In the genomic region with DNA sequence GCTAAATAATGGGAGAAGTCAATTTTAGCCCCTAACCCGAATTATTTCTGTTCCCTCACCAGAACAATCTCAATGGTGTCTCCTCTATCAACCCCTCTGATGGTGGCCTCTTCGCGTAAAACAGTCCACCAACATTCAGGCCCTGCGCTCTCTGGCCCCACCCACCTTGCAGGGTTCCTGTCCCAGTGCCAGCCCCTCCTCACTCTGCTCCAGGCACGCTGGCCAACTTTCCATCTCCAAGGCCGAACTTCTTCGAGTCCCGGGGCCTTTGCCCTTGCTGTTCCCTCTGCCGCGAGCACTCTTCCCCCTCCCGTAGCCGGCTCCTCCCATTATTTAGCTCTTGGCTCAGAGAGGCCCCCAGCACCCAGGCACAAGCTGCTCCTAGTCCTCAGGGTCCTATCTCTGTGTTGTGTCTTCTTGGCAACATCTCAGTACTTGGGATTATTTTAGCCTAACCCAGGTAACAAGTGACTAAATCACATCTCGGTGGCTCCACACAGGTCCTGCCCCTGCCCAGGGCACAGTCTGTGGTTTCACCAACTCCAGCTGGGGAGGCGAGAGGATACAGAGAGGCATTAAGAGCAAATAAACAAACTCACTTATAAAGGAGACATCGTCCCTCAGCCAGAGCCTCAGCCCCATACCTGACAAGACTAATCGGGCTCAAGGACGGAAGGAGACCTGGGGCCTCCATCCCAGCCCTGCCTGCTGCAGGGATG, we compare ENCODE assay signal across 14 cellular contexts. TPM values are rescaled to one million over a fixed set of nuclear protein-coding genes. Genes with fewer than 3 reads are reported as not detected.
A peak's percentile ranks its signal among the peaks of the same experiment; 100 is the strongest.
DNase-seq lines count a peak whose midpoint lies in the region; ATAC-seq, FAIRE-seq and TF ChIP-seq lines count a peak whose summit lies in the region.
"Had no signal": no experiment of that assay in that cellular context is flagged by ENCODE, and none has a peak within 500 bp of the region (broad histone marks: within the 10 kb centered on the region; RNA-seq: fewer than 3 reads in every experiment).

No MANE protein-coding gene starts in this region.

- FAIRE-seq in HepG2 (lab: Jason Lieb, UNC) = no peak

- H3K9me3 ChIP-seq in HepG2 (ENCODE audit: low read length) = no peaks in the 10 kb centered on the region
- H3K9me3 ChIP-seq in testis = no peaks in the 10 kb centered on the region
- H3K9me3 ChIP-seq: breast epithelium, esophagus squamous epithelium, SK-N-SH, tibial artery had no signal

- BruUV-seq in HepG2 (replicated peaks; lab: Mats Ljungman, UMichigan) = no TSS peak

- no peak overlapping the region for H3K4me3 Mint-ChIP-seq in IgD-negative memory B cell
- H3K4me3 Mint-ChIP-seq in stimulated activated memory B cell treated with anti-CD40 and anti-IgM and Interleukin-4, amounts not matched to agents 10 μg/mL and 1 μg/mL and 100 μg/mL, for 72 hours = no peak overlapping the region
- H3K4me3 Mint-ChIP-seq: CD4-positive, CD25-positive, alpha-beta regulatory T cell had no signal

- peaks cover 2% of the 10 kb centered on the region for H3K36me3 Mint-ChIP-seq in IgD-negative memory B cell
- no peaks in the 10 kb centered on the region for H3K36me3 Mint-ChIP-seq in stimulated activated memory B cell treated with anti-CD40 and anti-IgM and Interleukin-4, amounts not matched to agents 10 μg/mL and 1 μg/mL and 100 μg/mL, for 72 hours
- H3K36me3 Mint-ChIP-seq: activated naive CD4-positive, alpha-beta T cell treated with anti-CD3 and anti-CD28 coated beads, Interleukin-2, amount 50 U/mL, for 72 hours; CD4-positive, CD25-positive, alpha-beta regulatory T cell had no signal

- in situ Hi-C loops in HepG2 (cut with HindIII; ENCODE audit: extremely low pct_ligation_motif_present, low pct_unique_long_range_greater_than_20kb) = loop anchor here (5.0 to 10.0 kb wide), 2 partner anchors 190 to 372 kb away; no protein-coding TSS in a partner anchor

- no peak overlapping the region for H3K4me2 ChIP-seq in HepG2 (ENCODE audit: low read depth, low read length)
- H3K4me2 ChIP-seq: SK-N-SH had no signal

- no peaks in the 10 kb centered on the region for H3K9me3 Mint-ChIP-seq in IgD-negative memory B cell
- H3K9me3 Mint-ChIP-seq in stimulated activated memory B cell treated with anti-CD40 and anti-IgM and Interleukin-4, amounts not matched to agents 10 μg/mL and 1 μg/mL and 100 μg/mL, for 72 hours = no peaks in the 10 kb centered on the region
- H3K9me3 Mint-ChIP-seq: activated naive CD4-positive, alpha-beta T cell treated with anti-CD3 and anti-CD28 coated beads, Interleukin-2, amount 50 U/mL, for 72 hours had no signal

- H3K27ac ChIP-seq in caudate nucleus (ENCODE audit: low read depth, low read length) (peak overlapping the region; percentile 8), HepG2 (ENCODE audit: extremely low read length, insufficient read depth, low read length) (no peak overlapping the region), testis (peak overlapping the region; percentile 35 to 68)
- H3K27ac ChIP-seq: esophagus squamous epithelium, tibial artery had no signal

- TF ChIP-seq CTCF in HepG2 (CRISPR knock-in tag; IDR thresholded peaks at IDR 0.05) (no peak), testis (IDR thresholded peaks at IDR 0.05) (no peak)

- peak; percentile 6; the same call in 1 of the 3 replicates for ATAC-seq in HepG2
- no peak for ATAC-seq in GM19324 (IDR thresholded peaks at IDR 0.05; ENCODE audit: low FRiP score, unreplicated experiment)
- ATAC-seq in HG02759 (IDR thresholded peaks at IDR 0.05; ENCODE audit: unreplicated experiment) = no peak
- no peak for ATAC-seq in stimulated activated memory B cell treated with anti-CD40 and anti-IgM and Interleukin-4, amounts not matched to agents 10 μg/mL and 1 μg/mL and 100 μg/mL, for 72 hours

- intact Hi-C loops in HepG2 (cut with micrococcal nuclease; ENCODE audit: unreplicated experiment) = loop anchor here (1.0 to 2.0 kb wide), 3 partner anchors 97 to 369 kb away; no protein-coding TSS in a partner anchor
- intact Hi-C loops in testis (cut with DNase I; ENCODE audit: low total_unique reads) = loop anchor here (5.0 kb wide), 1 partner anchor 555 kb away; no protein-coding TSS in a partner anchor

- no peaks in the 10 kb centered on the region for H3K79me2 ChIP-seq in HepG2 (ENCODE audit: insufficient read depth, low read length)

- TF ChIP-seq RAD21 in HepG2 (CRISPR knock-in tag; IDR thresholded peaks at IDR 0.05) = no peak

- CTCF ChIA-PET in HepG2 (lab: Yijun Ruan, JAX; ENCODE audit: low intra/inter-chr PET ratio, low total read pairs) = interaction anchor here (1.1 to 1.8 kb wide), 3 partner anchors 137 to 558 kb away, joined by 3 to 9 read pairs (median 4); no protein-coding TSS in a partner anchor

- 83% methylated on average over 14 of the region's 17 CpGs for WGBS in HepG2 (ENCODE audit: low lambda C conversion rate)
- WGBS in testis, 2 donors = 5 to 17% methylated on average over 13 to 17 of the region's 17 CpGs

- H3K4me3 ChIP-seq in HepG2 (replicated peaks in 1 of 3; ENCODE audit: insufficient read depth in 1 of 3, low read depth in 2 of 3, low read length in 3 of 3) (no peak overlapping the region), testis (no peak overlapping the region)
- H3K4me3 ChIP-seq: breast epithelium, tibial artery had no signal

- H2AFZ ChIP-seq in HepG2 (ENCODE audit: low read length) = no peak overlapping the region

- H3K4me1 ChIP-seq in HepG2 (ENCODE audit: insufficient read depth, low read length) = peaks cover 17% of the 10 kb centered on the region
- peaks cover 35% of the 10 kb centered on the region for H3K4me1 ChIP-seq in testis
- H3K4me1 ChIP-seq: breast epithelium had no signal

- H3K27me3 Mint-ChIP-seq in IgD-negative memory B cell = peaks cover 4% of the 10 kb centered on the region
- peaks cover 11% of the 10 kb centered on the region for H3K27me3 Mint-ChIP-seq in stimulated activated memory B cell treated with anti-CD40 and anti-IgM and Interleukin-4, amounts not matched to agents 10 μg/mL and 1 μg/mL and 100 μg/mL, for 72 hours
- H3K27me3 Mint-ChIP-seq: CD4-positive, CD25-positive, alpha-beta regulatory T cell had no signal

- POLR2A ChIA-PET in HepG2 (lab: Yijun Ruan, JAX) = no interaction called here

- TF ChIP-seq POLR2A in HepG2 (IDR thresholded peaks at IDR 0.05; ENCODE audit: insufficient read depth in 1 of 2, low read depth in 2 of 2, low read length in 2 of 2) = no peak
- no peak for TF ChIP-seq POLR2A in testis (IDR thresholded peaks at IDR 0.05)

- peaks cover 14 to 31% (median 29%) of the 10 kb centered on the region in 3 donors for H3K4me1 Mint-ChIP-seq in IgD-negative memory B cell
- peaks cover 40% of the 10 kb centered on the region for H3K4me1 Mint-ChIP-seq in stimulated activated memory B cell treated with anti-CD40 and anti-IgM and Interleukin-4, amounts not matched to agents 10 μg/mL and 1 μg/mL and 100 μg/mL, for 72 hours

- H3K9ac ChIP-seq in HepG2 (ENCODE audit: insufficient read depth, low read depth, low read length) = no peak overlapping the region
- H3K9ac ChIP-seq: SK-N-SH had no signal

- no peaks in the 10 kb centered on the region for H3K27me3 ChIP-seq in HepG2 (ENCODE audit: control insufficient read depth in 1 of 2, insufficient read depth in 2 of 2, low read length in 2 of 2)
- no peaks in the 10 kb centered on the region for H3K27me3 ChIP-seq in testis
- H3K27me3 ChIP-seq: breast epithelium, tibial artery had no signal

- TF ChIP-seq EP300 in HepG2 (IDR thresholded peaks at IDR 0.05; ENCODE audit: low read depth in 2 of 2, low read length in 2 of 2) (no peak), HepG2 (CRISPR knock-in tag; IDR thresholded peaks at IDR 0.05; ENCODE audit: borderline replicate concordance) (no peak)

- DNase-seq in caudate nucleus (lab: John Stamatoyannopoulos, UW) = peak in 7 of 61 donors; percentile 10 to 36 (median 21)
- no peak for DNase-seq in HepG2 (ENCODE audit: low spot score)
- DNase-seq in testis = peak; percentile 93
- no peak for DNase-seq in superior temporal gyrus (ENCODE audit: extremely low spot score)
- DNase-seq: esophagus squamous epithelium had no signal

- H3K36me3 ChIP-seq in HepG2 (replicated peaks in 1 of 2; ENCODE audit: control insufficient read depth in 1 of 2, insufficient read depth in 2 of 2, low read length in 2 of 2) (peaks cover 0 to 11% of the 10 kb centered on the region in 2 experiments; a peak in 4 of 5 replicates), testis (ENCODE audit: low read depth, missing control alignments) (no peaks in the 10 kb centered on the region)
- H3K36me3 ChIP-seq: breast epithelium, esophagus squamous epithelium, tibial artery had no signal

- H3K27ac Mint-ChIP-seq in IgD-negative memory B cell = peak overlapping the region in 2 of 3 donors; percentile 67 to 80
- no peak overlapping the region for H3K27ac Mint-ChIP-seq in stimulated activated memory B cell treated with anti-CD40 and anti-IgM and Interleukin-4, amounts not matched to agents 10 μg/mL and 1 μg/mL and 100 μg/mL, for 72 hours
- H3K27ac Mint-ChIP-seq: CD4-positive, CD25-positive, alpha-beta regulatory T cell had no signal

- peaks cover 4% of the 10 kb centered on the region; the same call in 1 of the 2 replicates for H4K20me1 ChIP-seq in HepG2 (ENCODE audit: insufficient read depth, low read length)

RNA-seq across cellular contexts. Expression of gene IQSEC1, which starts 19.6 kb away (rescaled TPM):
- polyA plus RNA-seq in IgD-negative memory B cell = 52.5 TPM
- total RNA-seq in HepG2 (2016; rRNA removed; fragmentation: Illumina TruSeq; extraction: Trizol) = 17.4 and 24.2 TPM in 2 replicates
- total RNA-seq in HepG2 (2016; cell fraction: cytosol; rRNA removed; fragmentation: Illumina TruSeq; extraction: Trizol; ENCODE audit: low read depth) = 12.3 and 12.9 TPM in 2 replicates
- total RNA-seq in HepG2 (2016; cell fraction: insoluble cytoplasmic fraction; rRNA removed; fragmentation: Illumina TruSeq; extraction: Trizol) = 17.6 and 20.3 TPM in 2 replicates
- total RNA-seq in HepG2 (2016; cell fraction: membrane; rRNA removed; fragmentation: Illumina TruSeq; extraction: Trizol) = 25.6 and 28.9 TPM in 2 replicates
- total RNA-seq in HepG2 (2016; cell fraction: nucleus; rRNA removed; fragmentation: Illumina TruSeq; extraction: Trizol) = 26.8 and 29.4 TPM in 2 replicates
- 20.2 and 24.5 TPM in 2 replicates for polyA plus RNA-seq in HepG2 (2011; rRNA removed)
- 11.4 and 12.7 TPM in 2 replicates for polyA plus RNA-seq in HepG2 (2011; cell fraction: cytosol; rRNA removed)
- 77.1 and 100 TPM in 2 replicates for polyA plus RNA-seq in HepG2 (2011; cell fraction: nucleus; rRNA removed)
- 40.4 and 47.7 TPM in 2 replicates for polyA plus RNA-seq in HepG2 (2012)
- 3.1 and 3.4 TPM in 2 replicates for polyA plus RNA-seq in HepG2 (2016; cell fraction: cytosol; fragmentation: Illumina TruSeq; extraction: Trizol; ENCODE audit: low read depth)
- polyA plus RNA-seq in HepG2 (2016; cell fraction: insoluble cytoplasmic fraction; fragmentation: Illumina TruSeq; extraction: Trizol; ENCODE audit: low read depth) = 23.2 and 33.8 TPM in 2 replicates
- 13.5 and 17.5 TPM in 2 replicates for polyA plus RNA-seq in HepG2 (2016; cell fraction: membrane; fragmentation: Illumina TruSeq; extraction: Trizol; ENCODE audit: low read depth)
- 57.5 and 60.4 TPM in 2 replicates for polyA plus RNA-seq in HepG2 (2016; cell fraction: nucleus; fragmentation: Illumina TruSeq; extraction: Trizol; ENCODE audit: insufficient read depth, low read depth)
- 6.5 and 33.0 TPM in 2 replicates for polyA minus RNA-seq in HepG2 (2011; rRNA and poly(A)+ RNA removed; ENCODE audit: low replicate concordance)
- 25.6 and 30.7 TPM in 2 replicates for polyA minus RNA-seq in HepG2 (2011; cell fraction: cytosol; rRNA and poly(A)+ RNA removed)
- polyA minus RNA-seq in HepG2 (2011; cell fraction: nucleus; rRNA and poly(A)+ RNA removed) = 49.3 and 52.3 TPM in 2 replicates
- 10 to 100 TPM; 74.3 to 89.4 TPM for total RNA-seq in testis
- polyA plus RNA-seq in testis (ENCODE audit: insufficient read depth, low read depth, low replicate concordance) = 32.9 TPM
